20 cellular contexts compared by ENCODE assay signal in the genomic region with DNA sequence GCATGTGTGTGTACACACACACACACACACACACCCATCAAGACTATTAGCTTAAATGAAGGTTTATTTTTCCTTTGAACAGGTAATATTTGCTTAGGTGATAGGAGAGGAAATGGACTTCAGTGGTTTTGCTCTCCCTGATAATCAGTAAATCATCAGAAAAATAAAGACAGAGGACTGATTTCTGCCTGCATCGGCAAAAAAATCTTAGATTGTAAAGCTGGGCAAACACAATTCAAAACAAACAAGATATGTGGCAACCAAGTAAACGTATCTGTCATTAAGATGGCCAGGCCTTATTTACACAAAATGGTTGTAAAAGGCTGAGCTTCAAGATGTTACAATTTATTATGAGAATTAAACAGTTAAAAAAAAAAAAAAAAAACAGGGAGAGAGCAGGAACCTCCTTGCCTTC. TPM values are rescaled to one million over a fixed set of nuclear protein-coding genes. Genes with fewer than 3 reads are reported as not detected.
DNase-seq lines count a peak whose midpoint lies in the region; ATAC-seq and TF ChIP-seq lines count a peak whose summit lies in the region.
"Had no signal": no experiment of that assay in that cellular context is flagged by ENCODE, and none has a peak within 500 bp of the region (broad histone marks: within the 10 kb centered on the region; RNA-seq: fewer than 3 reads in every experiment).

No MANE protein-coding gene starts in this region.

- H3K4me1 ChIP-seq in mucosa of descending colon (ENCODE audit: low read depth) (peaks cover 8% of the 10 kb centered on the region), esophagus muscularis mucosa (no peaks in the 10 kb centered on the region), spleen (no peaks in the 10 kb centered on the region)
- H3K4me1 ChIP-seq: SJSA1 had no signal

- no peak overlapping the region for H3K4me3 ChIP-seq in mucosa of descending colon
- no peak overlapping the region for H3K4me3 ChIP-seq in esophagus muscularis mucosa
- no peak overlapping the region for H3K4me3 ChIP-seq in spleen
- H3K4me3 ChIP-seq: SJSA1 had no signal

- TF ChIP-seq CTCF in mucosa of descending colon (IDR thresholded peaks at IDR 0.05), result no peak
- no peak for TF ChIP-seq CTCF in esophagus muscularis mucosa (IDR thresholded peaks at IDR 0.05)
- no peak for TF ChIP-seq CTCF in spleen (IDR thresholded peaks at IDR 0.05 in 8 of 11, conservative IDR thresholded peaks at IDR 0.05 in 3 of 11)

- TF ChIP-seq POLR2A in esophagus muscularis mucosa (IDR thresholded peaks at IDR 0.05; ENCODE audit: low read depth) (no peak), spleen (IDR thresholded peaks at IDR 0.05) (no peak)

- no peak for TF ChIP-seq EP300 in esophagus muscularis mucosa (IDR thresholded peaks at IDR 0.05)

- H3K27ac ChIP-seq in esophagus muscularis mucosa (replicated peaks in 1 of 4), result no peak overlapping the region
- H3K27ac ChIP-seq in spleen, result no peak overlapping the region
- H3K27ac ChIP-seq: SJSA1, WERI-Rb-1 had no signal

- H3K9me3 ChIP-seq in mucosa of descending colon (no peaks in the 10 kb centered on the region), esophagus muscularis mucosa (no peaks in the 10 kb centered on the region), spleen (peaks cover 0 to 7% (median 0%) of the 10 kb centered on the region in 8 donors)
- H3K9me3 ChIP-seq: SJSA1 had no signal

- H3K36me3 ChIP-seq in mucosa of descending colon (ENCODE audit: low read depth), result no peaks in the 10 kb centered on the region
- no peaks in the 10 kb centered on the region for H3K36me3 ChIP-seq in esophagus muscularis mucosa
- no peaks in the 10 kb centered on the region for H3K36me3 ChIP-seq in spleen
- H3K36me3 ChIP-seq: SJSA1, WERI-Rb-1 had no signal

- POLR2A ChIA-PET in HEK293T (lab: Yijun Ruan, JAX), result no interaction called here

- 90% methylated on average over 2 of the region's 2 CpGs for WGBS in esophagus muscularis mucosa
- WGBS in spleen, 5 donors, result 82 to 90% (median 85%) methylated on average over 2 of the region's 2 CpGs

- DNase-seq in HEK293T (ENCODE audit: extremely low spot score), result no peak
- DNase-seq in NCI-H146 treated with DMSO at 0.1 percent for 48 hours (lab: John Stamatoyannopoulos, UW; ENCODE audit: unreplicated experiment), result peak; percentile 88
- peak; percentile 96 for DNase-seq in NCI-H748 treated with DMSO at 0.1 percent for 48 hours (lab: John Stamatoyannopoulos, UW)
- no peak for DNase-seq in mucosa of descending colon
- no peak for DNase-seq in esophagus muscularis mucosa (ENCODE audit: extremely low spot score)
- DNase-seq in spleen, result no peak
- DNase-seq: activated CD4-positive, alpha-beta memory T cell treated with anti-CD3 and anti-CD28 coated beads, Interleukin-2, amount 10 ng/mL, durations not matched to agents 7 days and 5 days; activated naive CD4-positive, alpha-beta T cell treated with anti-CD3 and anti-CD28 coated beads, Interleukin-2, amount 10 ng/mL, durations not matched to agents 7 days and 5 days; activated T-cell treated with anti-CD3 and anti-CD28 coated beads, Interleukin-2, amount 50 U/mL, for 24 hours; endodermal cell; hippocampal formation; kidney; mesenchymal stem cell; OCI-M1; T-helper 17 cell; WERI-Rb-1 had no signal

- ATAC-seq in mucosa of descending colon (peak; percentile 54), HG02938 (IDR thresholded peaks at IDR 0.05; ENCODE audit: unreplicated experiment) (no peak)
- ATAC-seq: stimulated activated effector memory CD8-positive, alpha-beta T cell treated with anti-CD3 and anti-CD28 coated beads, Interleukin-12 subunit alpha, Interleukin-12 subunit beta, amount 100 ng/mL, for 72 hours; T-helper 17 cell had no signal

- H3K27me3 ChIP-seq in esophagus muscularis mucosa (no peaks in the 10 kb centered on the region), spleen (replicated peaks in 1 of 7) (no peaks in the 10 kb centered on the region)
- H3K27me3 ChIP-seq: SJSA1 had no signal

- intact Hi-C loops in mucosa of descending colon (cut with DNase I, micrococcal nuclease) (no loop called here), esophagus muscularis mucosa (cut with DNase I) (no loop called here), spleen (cut with DNase I; ENCODE audit: low total_unique reads) (no loop called here)

- CTCF ChIA-PET in HEK293T (lab: Yijun Ruan, JAX), result interaction anchor here (1.5 kb wide), 1 partner anchor 25 kb away, joined by 5 read pairs; no protein-coding TSS in a partner anchor

TF ChIP-seq in HEK293T, 16 proteins besides CTCF, POLR2A, EP300 and RAD21:
- no peak for TF ChIP-seq L3MBTL2 (conservative IDR thresholded peaks at IDR 0.05)
- TF ChIP-seq NFRKB (IDR thresholded peaks at IDR 0.05), result no peak
- no peak for TF ChIP-seq BHLHE40 (IDR thresholded peaks at IDR 0.05; ENCODE audit: borderline replicate concordance)
- peak; percentile 68 for TF ChIP-seq ZNF384 (IDR thresholded peaks at IDR 0.05)
- no peak for TF ChIP-seq FOXM1 (IDR thresholded peaks at IDR 0.05; ENCODE audit: borderline replicate concordance)
- TF ChIP-seq TARDBP (IDR thresholded peaks at IDR 0.05), result no peak

RNA-seq across cellular contexts. Expression of gene PRKD1, which starts 31.3 kb away (rescaled TPM):
- total RNA-seq in mucosa of descending colon (10 to 100 TPM in 1 of 3 donors, 1 to 10 TPM in 1, under 1 TPM in 1; 0.93 to 10.2 (median 3.1) TPM), esophagus muscularis mucosa (10 to 100 TPM; 10.4 to 18.7 (median 14.0) TPM), spleen (1 to 10 TPM; 2.1 to 8.9 (median 5.2) TPM)
- polyA plus RNA-seq in spleen, result 1 to 10 TPM; 1.0 to 1.8 (median 1.5) TPM
- total RNA-seq: activated CD4-positive, alpha-beta memory T cell treated with anti-CD3 and anti-CD28 coated beads, Interleukin-2, amount 10 ng/mL, durations not matched to agents 7 days and 5 days; HT-29; T-helper 17 cell had no signal

Comparison
In these comparisons a context has a peak if more than half of its experiments do, and no peak if none do; other contexts are left out.
1. DNase-seq: peak in NCI-H146 treated with DMSO at 0.1 percent for 48 hours (single experiment) and NCI-H748 treated with DMSO at 0.1 percent for 48 hours (single experiment); none in HEK293T (single experiment), mucosa of descending colon (0 of 3), esophagus muscularis mucosa (single experiment) and spleen (single experiment).